16 cellular contexts compared by ENCODE assay signal in genomic region chr14:93548102-93548843, GRCh38.
DNase-seq lines count a peak whose midpoint lies in the region; ATAC-seq and TF ChIP-seq lines count a peak whose summit lies in the region.
"Had no signal": no experiment of that assay in that cellular context is flagged by ENCODE, and none has a peak within 500 bp of the region (broad histone marks: within the 10 kb centered on the region; RNA-seq: fewer than 3 reads in every experiment).

No MANE protein-coding gene starts in this region.

- H3K27me3 ChIP-seq in foreskin keratinocyte (no peaks in the 10 kb centered on the region), HAP-1 (ENCODE audit: low read depth) (peaks cover 23% of the 10 kb centered on the region)

- H3K27ac ChIP-seq in foreskin keratinocyte, result no peak overlapping the region
- H3K27ac ChIP-seq: coronary artery, heart right ventricle had no signal

- no peak for TF ChIP-seq CTCF in foreskin keratinocyte (conservative IDR thresholded peaks at IDR 0.05)

- ATAC-seq in GM18511 (IDR thresholded peaks at IDR 0.05; ENCODE audit: unreplicated experiment) (peak; percentile 89), GM21723 (IDR thresholded peaks at IDR 0.05; ENCODE audit: unreplicated experiment) (peak; percentile 81), HG03159 (IDR thresholded peaks at IDR 0.05; ENCODE audit: unreplicated experiment) (peak; percentile 82), foreskin keratinocyte (peak; percentile 37)
- ATAC-seq: heart right ventricle had no signal

- H3K36me3 ChIP-seq in HAP-1 (replicated peaks), result no peaks in the 10 kb centered on the region
- H3K36me3 ChIP-seq: heart right ventricle had no signal

- in situ Hi-C loops in HAP-1 (cut with MboI; ENCODE audit: low sequenced_read_pairs), result no loop called here

- DNase-seq in foreskin keratinocyte (peak in 1 of 2 donors; percentile 60), HAP-1 (ENCODE audit: low spot score in 2 of 2) (no peak), posterior cingulate gyrus (no peak), NCI-H2029 treated with DMSO at 0.1 percent for 48 hours (lab: John Stamatoyannopoulos, UW) (no peak), HPDE6-E6E7 (ENCODE audit: extremely low spot score) (no peak)
- DNase-seq: activated CD4-positive, alpha-beta T cell treated with anti-CD3 and anti-CD28 coated beads, Interleukin-2, amount 10 ng/mL, durations not matched to agents 7 days and 5 days; activated naive CD4-positive, alpha-beta T cell treated with anti-CD3 and anti-CD28 coated beads, Interleukin-2, amount 50 U/mL, for 16 hours; C1 segment of cervical spinal cord; HCEC 1CT; heart right ventricle; midbrain; NCI-H524 treated with DMSO at 0.1 percent for 48 hours had no signal

- intact Hi-C loops in posterior cingulate gyrus (cut with DNase I), result no loop called here

- H3K4me3 ChIP-seq in HAP-1, result no peak overlapping the region
- H3K4me3 ChIP-seq: coronary artery, heart right ventricle had no signal

- H3K4me1 ChIP-seq in foreskin keratinocyte (peaks cover 11% of the 10 kb centered on the region), HAP-1 (peaks cover 4% of the 10 kb centered on the region)

- H3K9me3 ChIP-seq in HAP-1, result no peaks in the 10 kb centered on the region
- H3K9me3 ChIP-seq: heart right ventricle had no signal

Comparison
In these comparisons a context has a peak if more than half of its experiments do, and no peak if none do; other contexts are left out.
1. ATAC-seq: peak in every context shown above with its lines; median percentile 89 in GM18511; 82 in HG03159; 81 in GM21723; 37 in foreskin keratinocyte.